ENCODE assay signal across 8 cellular contexts in genomic region chr17:2595736-2596135, GRCh38. TPM values are rescaled to one million over a fixed set of nuclear protein-coding genes. Genes with fewer than 3 reads are reported as not detected.
DNase-seq lines count a peak whose midpoint lies in the region; ATAC-seq and TF ChIP-seq lines count a peak whose summit lies in the region.

No MANE protein-coding gene starts in this region.

- no peak for ATAC-seq in GM19324 (IDR thresholded peaks at IDR 0.05; ENCODE audit: low FRiP score, unreplicated experiment)

- no peak for TF ChIP-seq CTCF in fibroblast of mammary gland (conservative IDR thresholded peaks at IDR 0.05; ENCODE audit: control insufficient read depth, insufficient read depth, low read depth, low read length)

- H3K27me3 ChIP-seq in HAP-1 (ENCODE audit: low read depth) (no peaks in the 10 kb centered on the region), skeletal muscle tissue (ENCODE audit: control insufficient read depth in 3 of 3, insufficient read depth in 3 of 3, low read length in 3 of 3) (no peaks in the 10 kb centered on the region)

- H3K27ac ChIP-seq in SK-N-MC, result no peak overlapping the region
- H3K27ac ChIP-seq in skeletal muscle tissue (ENCODE audit: low read depth, low read length), result no peak overlapping the region

- peaks cover 8% of the 10 kb centered on the region for H3K36me3 ChIP-seq in HAP-1 (replicated peaks)
- peaks cover 7% of the 10 kb centered on the region; the same call in 1 of the 2 replicates for H3K36me3 ChIP-seq in SK-N-MC (ENCODE audit: insufficient read depth, low read length)
- H3K36me3 ChIP-seq in skeletal muscle tissue (ENCODE audit: control insufficient read depth in 3 of 3, insufficient read depth in 3 of 3, low read length in 3 of 3), result no peaks in the 10 kb centered on the region

- DNase-seq in HAP-1 (ENCODE audit: low spot score in 2 of 2) (no peak), SK-N-MC (ENCODE audit: low read depth, low spot score) (no peak), fibroblast of mammary gland (ENCODE audit: low read depth) (peak; percentile 8), NCI-H2196 (lab: John Stamatoyannopoulos, UW; ENCODE audit: unreplicated experiment) (no peak), Kasumi-1 (lab: John Stamatoyannopoulos, UW) (no peak)
- no peak for DNase-seq in stimulated activated CD4-positive, alpha-beta T cell treated with anti-CD3 and anti-CD28 coated beads, Interleukin-15, amount 100 ng/mL, for 24 hours

- H3K9ac ChIP-seq in SK-N-MC (ENCODE audit: insufficient read length) (peak overlapping the region; percentile 98), skeletal muscle tissue (ENCODE audit: low read depth in 1 of 3, low read length in 3 of 3) (peak overlapping the region; percentile 82 to 95 (median 87))

- H3K4me3 ChIP-seq in HAP-1, result peak overlapping the region; percentile 99
- peak overlapping the region; percentile 88 for H3K4me3 ChIP-seq in SK-N-MC
- peak overlapping the region; percentile 94 for H3K4me3 ChIP-seq in fibroblast of mammary gland (ENCODE audit: control insufficient read depth, low read depth, low read length)
- peak overlapping the region; percentile 10 to 88 (median 35) for H3K4me3 ChIP-seq in skeletal muscle tissue (ENCODE audit: low read length in 3 of 3)

- H3K4me1 ChIP-seq in HAP-1 (peaks cover 16% of the 10 kb centered on the region), skeletal muscle tissue (ENCODE audit: control insufficient read depth in 3 of 3, insufficient read depth in 3 of 3, low read length in 3 of 3) (peaks cover 20 to 28% (median 26%) of the 10 kb centered on the region in 3 donors)

- in situ Hi-C loops in HAP-1 (cut with MboI; ENCODE audit: low sequenced_read_pairs), result no loop called here

- H3K9me3 ChIP-seq in HAP-1, result no peaks in the 10 kb centered on the region
- no peaks in the 10 kb centered on the region for H3K9me3 ChIP-seq in SK-N-MC (ENCODE audit: low read depth, low read length)
- H3K9me3 ChIP-seq in skeletal muscle tissue (ENCODE audit: control insufficient read depth in 3 of 3, low read length in 3 of 3), result no peaks in the 10 kb centered on the region

RNA-seq across cellular contexts. Expression of gene PAFAH1B1, which starts 2.3 kb away (rescaled TPM):
- 96.6 TPM for total RNA-seq in skeletal muscle tissue

Comparison
In these comparisons a context has a peak if more than half of its experiments do, and no peak if none do; other contexts are left out.
1. H3K4me3 ChIP-seq: peak in every context shown above with its lines; median percentile 99 in HAP-1; 94 in fibroblast of mammary gland; 88 in SK-N-MC; 35 in skeletal muscle tissue.